ENCODE assay signal across 17 cellular contexts in genomic region chr22:43276311-43276710, GRCh38.
DNase-seq lines count a peak whose midpoint lies in the region; ATAC-seq and TF ChIP-seq lines count a peak whose summit lies in the region.
"Had no signal": no experiment of that assay in that cellular context is flagged by ENCODE, and none has a peak within 500 bp of the region (broad histone marks: within the 10 kb centered on the region; RNA-seq: fewer than 3 reads in every experiment).

No MANE protein-coding gene starts in this region.

- in situ Hi-C loops in mammary epithelial cell (cut with MboI; ENCODE audit: low sequenced_read_pairs in 2 of 2) (loop anchor here (10.0 kb wide), 1 partner anchor 108 kb away; no protein-coding TSS in a partner anchor), GM23248 (cut with MboI) (no loop called here)

- no peak for TF ChIP-seq RAD21 in HCT116 (IDR thresholded peaks at IDR 0.05; ENCODE audit: low read depth)

- peaks cover 60% of the 10 kb centered on the region for H3K4me1 ChIP-seq in BLaER1
- peaks cover 18 to 39% of the 10 kb centered on the region in 2 experiments for H3K4me1 ChIP-seq in HCT116 (ENCODE audit: control insufficient read depth in 1 of 2, insufficient read depth in 2 of 2, low read length in 2 of 2)
- peaks cover 11% of the 10 kb centered on the region for H3K4me1 ChIP-seq in mammary epithelial cell (ENCODE audit: insufficient read depth, low read length)
- peaks cover 22% of the 10 kb centered on the region for H3K4me1 ChIP-seq in neural progenitor cell
- no peaks in the 10 kb centered on the region for H3K4me1 ChIP-seq in GM23248 (ENCODE audit: insufficient read depth)
- peaks cover 0 to 7% of the 10 kb centered on the region in 2 donors for H3K4me1 ChIP-seq in left lung
- H3K4me1 ChIP-seq: HAP-1 had no signal

- TF ChIP-seq POLR2A in HCT116 (IDR thresholded peaks at IDR 0.05; ENCODE audit: borderline replicate concordance, extremely low read depth, insufficient read depth, insufficient read length) = no peak

- H3K79me2 ChIP-seq in HCT116 (ENCODE audit: insufficient read depth, low read length) (no peaks in the 10 kb centered on the region), mammary epithelial cell (ENCODE audit: insufficient read depth, low read length) (no peaks in the 10 kb centered on the region), neural progenitor cell (ENCODE audit: low read depth) (no peaks in the 10 kb centered on the region), GM23248 (ENCODE audit: insufficient read depth) (no peaks in the 10 kb centered on the region)

- RAD21 ChIA-PET in HCT116 (lab: Charles Lee; ENCODE audit: low non-redundant PET in 1 of 2, low total read pairs in 2 of 2, uncharacterized antibody in 2 of 2, unreplicated experiment in 2 of 2) = no interaction called here

- ATAC-seq in HCT116 = no peak
- ATAC-seq in left lung = no peak
- ATAC-seq in GM19328 (IDR thresholded peaks at IDR 0.05; ENCODE audit: unreplicated experiment) = no peak
- ATAC-seq: SK-N-SH treated with all-trans-retinoic acid at 6 μM for 48 hours had no signal

- no peaks in the 10 kb centered on the region for H3K9me3 Mint-ChIP-seq in neural progenitor cell
- H3K9me3 Mint-ChIP-seq: CD4-positive, CD25-positive, alpha-beta regulatory T cell had no signal

- intact Hi-C loops in HCT116 (cut with micrococcal nuclease) = loop anchor here (10.0 kb wide), 1 partner anchor 1348 kb away; no protein-coding TSS in a partner anchor
- intact Hi-C loops in mammary epithelial cell (cut with micrococcal nuclease) = loop anchor here (10.0 kb wide), 1 partner anchor 1348 kb away; no protein-coding TSS in a partner anchor
- intact Hi-C loops in left lung (cut with DNase I) = loop anchor here in 1 of 2 donors (10.0 kb wide), 1 partner anchor 108 kb away; no protein-coding TSS in a partner anchor

- H3K9ac ChIP-seq in BLaER1 (0 out of 2 replicates have a peak overlapping the region, but pooled peaks have one; percentile 2), HCT116 (ENCODE audit: low read length) (no peak overlapping the region), mammary epithelial cell (ENCODE audit: insufficient read depth, low read length) (no peak overlapping the region), neural progenitor cell (no peak overlapping the region), GM23248 (no peak overlapping the region)

- no peaks in the 10 kb centered on the region for H3K27me3 ChIP-seq in BLaER1
- H3K27me3 ChIP-seq in HCT116 (ENCODE audit: insufficient read depth, low read length) = no peaks in the 10 kb centered on the region
- no peaks in the 10 kb centered on the region for H3K27me3 ChIP-seq in mammary epithelial cell (ENCODE audit: insufficient read depth, low read length)
- no peaks in the 10 kb centered on the region for H3K27me3 ChIP-seq in neural progenitor cell
- peaks cover 5% of the 10 kb centered on the region; the same call in 1 of the 2 replicates for H3K27me3 ChIP-seq in GM23248 (replicated peaks; ENCODE audit: insufficient read depth)
- H3K27me3 ChIP-seq in left lung = no peaks in the 10 kb centered on the region

- H3K9me3 ChIP-seq in BLaER1 (no peaks in the 10 kb centered on the region), HCT116 (ENCODE audit: control insufficient read depth in 1 of 2, insufficient read depth in 1 of 2, low read depth in 1 of 2, low read length in 2 of 2) (no peaks in the 10 kb centered on the region), mammary epithelial cell (replicated peaks; ENCODE audit: insufficient read depth, low read length) (no peaks in the 10 kb centered on the region), neural progenitor cell (ENCODE audit: low read depth) (no peaks in the 10 kb centered on the region), GM23248 (ENCODE audit: low read depth) (no peaks in the 10 kb centered on the region), left lung (no peaks in the 10 kb centered on the region)
- H3K9me3 ChIP-seq: HAP-1 had no signal

- dilution Hi-C loops in mammary epithelial cell (cut with HindIII; ENCODE audit: low sequenced_read_pairs) = no loop called here

- H3K36me3 ChIP-seq in BLaER1 (no peaks in the 10 kb centered on the region), HCT116 (ENCODE audit: control insufficient read depth in 1 of 2, insufficient read depth in 2 of 2, low read length in 2 of 2) (no peaks in the 10 kb centered on the region), mammary epithelial cell (ENCODE audit: insufficient read depth, low read length) (no peaks in the 10 kb centered on the region), neural progenitor cell (no peaks in the 10 kb centered on the region), GM23248 (ENCODE audit: low read depth) (no peaks in the 10 kb centered on the region), left lung (no peaks in the 10 kb centered on the region)
- H3K36me3 ChIP-seq: HAP-1 had no signal

- H3K9me2 ChIP-seq in HCT116 (ENCODE audit: insufficient read depth) (no peaks in the 10 kb centered on the region), GM23248 (ENCODE audit: insufficient read depth) (no peaks in the 10 kb centered on the region)

- peak overlapping the region; percentile 85 for H3K4me2 ChIP-seq in BLaER1
- peak overlapping the region; percentile 70; the same call in 1 of the 2 replicates for H3K4me2 ChIP-seq in HCT116 (ENCODE audit: low read length)
- no peak overlapping the region for H3K4me2 ChIP-seq in mammary epithelial cell (ENCODE audit: insufficient read depth, low read depth, low read length)
- H3K4me2 ChIP-seq in neural progenitor cell = no peak overlapping the region
- H3K4me2 ChIP-seq in GM23248 (ENCODE audit: unreplicated experiment) = no peak overlapping the region

- 96% methylated on average over 5 of the region's 11 CpGs for WGBS in mammary epithelial cell (ENCODE audit: low coverage, missing lambda C conversion rate)
- 70 to 75% methylated on average over 10 to 11 of the region's 11 CpGs for WGBS in GM23248 (ENCODE audit: low coverage in 1 of 2, low lambda C conversion rate in 2 of 2, missing lambda C conversion rate in 2 of 2), 2 experiments

- CTCF ChIA-PET in HCT116 (lab: Charles Lee) = interaction anchor here (1.6 to 7.5 kb wide), 3 partner anchors 45 to 108 kb away, joined by 7 to 143 read pairs (median 48); no protein-coding TSS in a partner anchor
- CTCF ChIA-PET in mammary epithelial cell (lab: Charles Lee; ENCODE audit: low non-redundant PET) = no interaction called here

- H3F3A ChIP-seq in neural progenitor cell (ENCODE audit: low read depth) = peaks cover 16% of the 10 kb centered on the region
- H3F3A ChIP-seq in GM23248 (ENCODE audit: insufficient read depth) = no peaks in the 10 kb centered on the region

- H2AFZ ChIP-seq in HCT116 (ENCODE audit: low read depth, low read length, poor library complexity, severe bottlenecking) (no peak overlapping the region), mammary epithelial cell (ENCODE audit: low read depth, low read length) (no peak overlapping the region), neural progenitor cell (replicated peaks) (no peak overlapping the region), GM23248 (no peak overlapping the region)

- H4K20me1 ChIP-seq in BLaER1 = peaks cover 6% of the 10 kb centered on the region; the same call in 1 of the 2 replicates
- H4K20me1 ChIP-seq in HCT116 (ENCODE audit: insufficient read depth) = no peaks in the 10 kb centered on the region
- no peaks in the 10 kb centered on the region for H4K20me1 ChIP-seq in mammary epithelial cell (ENCODE audit: insufficient read depth, low read length)
- H4K20me1 ChIP-seq in neural progenitor cell (ENCODE audit: low read depth) = peaks cover 37% of the 10 kb centered on the region
- no peaks in the 10 kb centered on the region for H4K20me1 ChIP-seq in GM23248 (ENCODE audit: insufficient read depth)

- peaks cover 17% of the 10 kb centered on the region for H3K27me3 Mint-ChIP-seq in neural progenitor cell (ENCODE audit: insufficient read depth, low read depth)
- H3K27me3 Mint-ChIP-seq: CD4-positive, CD25-positive, alpha-beta regulatory T cell had no signal

- BruUV-seq in HCT116 (replicated peaks; lab: Mats Ljungman, UMichigan) (no TSS peak), mammary epithelial cell (replicated peaks; lab: Mats Ljungman, UMichigan) (TSS peak; percentile 53)

- peak overlapping the region; percentile 54 for H3K27ac Mint-ChIP-seq in neural progenitor cell
- H3K27ac Mint-ChIP-seq: CD4-positive, CD25-positive, alpha-beta regulatory T cell had no signal

- no peak overlapping the region for H3K4me3 Mint-ChIP-seq in neural progenitor cell
- H3K4me3 Mint-ChIP-seq: CD4-positive, CD25-positive, alpha-beta regulatory T cell had no signal

- H3K4me3 ChIP-seq in BLaER1 (0 out of 2 replicates have a peak overlapping the region, but pooled peaks have one; percentile 4), HCT116 (replicated peaks in 1 of 2; ENCODE audit: low read depth in 1 of 2, low read length in 2 of 2) (no peak overlapping the region), mammary epithelial cell (replicated peaks in 1 of 3; ENCODE audit: insufficient read depth in 1 of 3, low read depth in 2 of 3, low read length in 3 of 3) (no peak overlapping the region), neural progenitor cell (no peak overlapping the region), GM23248 (no peak overlapping the region), left lung (no peak overlapping the region)
- H3K4me3 ChIP-seq: HAP-1 had no signal

- POLR2A ChIA-PET in HCT116 (lab: Charles Lee) = no interaction called here

- TF ChIP-seq CTCF in HCT116 (IDR thresholded peaks at IDR 0.05 in 2 of 3, conservative IDR thresholded peaks at IDR 0.05 in 1 of 3; ENCODE audit: borderline replicate concordance in 1 of 3, insufficient read depth in 1 of 3, low read depth in 2 of 3, low read length in 2 of 3) (no peak), mammary epithelial cell (conservative IDR thresholded peaks at IDR 0.05 in 1 of 2, IDR thresholded peaks at IDR 0.05 in 1 of 2; ENCODE audit: extremely low read depth in 1 of 2, insufficient read depth in 1 of 2, low read depth in 1 of 2, low read length in 2 of 2) (no peak), neural progenitor cell (IDR thresholded peaks at IDR 0.05) (no peak), left lung (IDR thresholded peaks at IDR 0.05) (no peak)

- peak overlapping the region; percentile 59 for H3K27ac ChIP-seq in BLaER1
- no peak overlapping the region for H3K27ac ChIP-seq in HCT116 (ENCODE audit: low read depth, low read length)
- H3K27ac ChIP-seq in mammary epithelial cell (ENCODE audit: insufficient read depth, low read depth, low read length) = no peak overlapping the region
- H3K27ac ChIP-seq in neural progenitor cell = no peak overlapping the region
- no peak overlapping the region for H3K27ac ChIP-seq in GM23248
- no peak overlapping the region for H3K27ac ChIP-seq in left lung

- peaks cover 47% of the 10 kb centered on the region for H3K4me1 Mint-ChIP-seq in neural progenitor cell

- H3K36me3 Mint-ChIP-seq in neural progenitor cell = no peaks in the 10 kb centered on the region
- H3K36me3 Mint-ChIP-seq: CD4-positive, CD25-positive, alpha-beta regulatory T cell had no signal

- no peak for DNase-seq in HCT116 (ENCODE audit: low read depth, low spot score)
- no peak for DNase-seq in mammary epithelial cell
- no peak for DNase-seq in neural progenitor cell (ENCODE audit: low spot score)
- DNase-seq in GM23248 = no peak
- DNase-seq in left lung = no peak
- no peak for DNase-seq in NCI-H2196 treated with DMSO at 0.1 percent for 48 hours (lab: John Stamatoyannopoulos, UW; ENCODE audit: unreplicated experiment)
- DNase-seq: CD4-positive, CD25-positive, alpha-beta regulatory T cell; IMR-90; NCI-H146; NCI-H2107; NCI-H446 treated with DMSO at 0.1 percent for 48 hours; NCI-H774; Right ventricle myocardium superior had no signal

Comparison
In these comparisons a context has a peak if more than half of its experiments do, and no peak if none do; other contexts are left out.
1. H3K4me2 ChIP-seq: peak in BLaER1 (single experiment) and HCT116 (single experiment); none in mammary epithelial cell (single experiment), neural progenitor cell (single experiment) and GM23248 (single experiment).